In the genomic region with DNA sequence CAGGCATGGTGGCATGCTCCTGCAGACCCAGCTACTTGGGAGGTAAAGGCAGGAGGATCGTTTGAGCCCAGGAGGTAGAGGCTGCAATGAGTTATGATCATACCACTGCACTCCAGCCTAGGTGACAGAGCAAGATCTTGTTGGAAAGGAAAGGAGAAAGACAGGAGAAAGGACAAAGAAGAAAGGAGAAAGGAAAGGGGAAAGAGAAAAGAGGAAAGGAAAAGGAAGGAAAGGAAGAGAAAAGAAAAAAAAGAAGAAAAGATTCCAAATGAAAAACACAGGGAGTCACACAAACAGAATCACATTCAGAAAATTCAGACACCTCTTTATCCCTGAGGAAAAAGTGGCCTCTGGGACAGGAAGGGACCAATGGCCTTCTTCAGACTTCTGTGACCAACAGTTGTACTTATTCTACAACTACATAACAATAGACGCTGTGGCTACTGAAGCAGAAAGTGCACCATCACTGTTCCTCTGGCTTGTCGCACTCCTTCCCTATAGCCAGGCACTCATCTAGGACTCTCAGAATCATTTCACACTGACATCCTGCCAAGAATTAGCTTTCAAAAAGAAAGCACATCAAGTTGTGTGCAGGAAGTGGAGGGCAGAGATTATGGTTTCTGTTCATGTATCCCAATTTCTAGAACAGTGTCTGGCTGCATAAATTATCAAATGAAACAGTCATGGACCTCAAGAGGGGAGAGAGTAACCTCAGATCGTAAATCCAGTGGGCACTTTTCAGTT, we compare ENCODE assay signal across 10 cellular contexts. TPM values are rescaled to one million over a fixed set of nuclear protein-coding genes. Genes with fewer than 3 reads are reported as not detected.
DNase-seq lines count a peak whose midpoint lies in the region; ATAC-seq and TF ChIP-seq lines count a peak whose summit lies in the region.
"Had no signal": no experiment of that assay in that cellular context is flagged by ENCODE, and none has a peak within 500 bp of the region (broad histone marks: within the 10 kb centered on the region; RNA-seq: fewer than 3 reads in every experiment).

No MANE protein-coding gene starts in this region.

- H3K4me3 Mint-ChIP-seq in activated CD4-positive, alpha-beta memory T cell treated with anti-CD3 and anti-CD28 coated beads, Interleukin-2, amount 10 ng/mL, durations not matched to agents 7 days and 5 days: no peak overlapping the region

- H3K4me3 ChIP-seq in gastrocnemius medialis: no peak overlapping the region

- peaks cover 33% of the 10 kb centered on the region for H3K36me3 Mint-ChIP-seq in activated CD4-positive, alpha-beta memory T cell treated with anti-CD3 and anti-CD28 coated beads, Interleukin-2, amount 10 ng/mL, durations not matched to agents 7 days and 5 days (ENCODE audit: low read depth)

- H3K27me3 Mint-ChIP-seq in activated CD4-positive, alpha-beta memory T cell treated with anti-CD3 and anti-CD28 coated beads, Interleukin-2, amount 10 ng/mL, durations not matched to agents 7 days and 5 days: no peaks in the 10 kb centered on the region

- no peaks in the 10 kb centered on the region for H3K9me3 ChIP-seq in gastrocnemius medialis

- CTCF ChIA-PET in activated CD4-positive, alpha-beta memory T cell treated with anti-CD3 and anti-CD28 coated beads, Interleukin-2, amount 10 ng/mL, durations not matched to agents 7 days and 5 days (lab: Charles Lee): no interaction called here

- DNase-seq in stimulated activated CD4-positive, alpha-beta T cell treated with anti-CD3 and anti-CD28 coated beads, Interleukin-4, amount 100 ng/mL, for 24 hours: peak; percentile 30
- no peak for DNase-seq in stimulated activated CD4-positive, alpha-beta T cell treated with anti-CD3 and anti-CD28 coated beads, Interleukin-2, amount 100 ng/mL, for 48 hours
- DNase-seq in activated CD4-positive, alpha-beta memory T cell treated with anti-CD3 and anti-CD28 coated beads, Interleukin-2, amount 10 ng/mL, durations not matched to agents 7 days and 5 days: no peak
- DNase-seq in ureter (ENCODE audit: low spot score) (no peak), gastrocnemius medialis (no peak), foreskin melanocyte (no peak), dermis blood vessel endothelial cell (no peak)
- DNase-seq: EL, NCI-H187 treated with DMSO at 0.1 percent for 48 hours had no signal

- H3K27me3 ChIP-seq in gastrocnemius medialis: no peaks in the 10 kb centered on the region

- peaks cover 11 to 14% of the 10 kb centered on the region in 2 donors for H3K4me1 ChIP-seq in gastrocnemius medialis

- POLR2A ChIA-PET in activated CD4-positive, alpha-beta memory T cell treated with anti-CD3 and anti-CD28 coated beads, Interleukin-2, amount 10 ng/mL, durations not matched to agents 7 days and 5 days (lab: Charles Lee): interaction anchor here (1.5 to 9.9 kb wide), 2 partner anchors 9 to 23 kb away, joined by 4 to 149 read pairs; a partner anchor contains a TSS

- TF ChIP-seq POLR2A in gastrocnemius medialis (IDR thresholded peaks at IDR 0.05): no peak

- H3K36me3 ChIP-seq in gastrocnemius medialis: no peaks in the 10 kb centered on the region

- ATAC-seq in HG02970 (IDR thresholded peaks at IDR 0.05; ENCODE audit: low FRiP score, unreplicated experiment): peak; percentile 59
- ATAC-seq in gastrocnemius medialis: no peak

- in situ Hi-C loops in gastrocnemius medialis (cut with MboI; ENCODE audit: low sequenced_read_pairs in 4 of 4): no loop called here

- H3K27ac ChIP-seq in gastrocnemius medialis: no peak overlapping the region

- no peaks in the 10 kb centered on the region for H3K9me3 Mint-ChIP-seq in activated CD4-positive, alpha-beta memory T cell treated with anti-CD3 and anti-CD28 coated beads, Interleukin-2, amount 10 ng/mL, durations not matched to agents 7 days and 5 days

- TF ChIP-seq CTCF in gastrocnemius medialis (IDR thresholded peaks at IDR 0.05 in 4 of 5, conservative IDR thresholded peaks at IDR 0.05 in 1 of 5): no peak

- H3K27ac Mint-ChIP-seq in activated CD4-positive, alpha-beta memory T cell treated with anti-CD3 and anti-CD28 coated beads, Interleukin-2, amount 10 ng/mL, durations not matched to agents 7 days and 5 days: peak overlapping the region; percentile 70

- intact Hi-C loops in gastrocnemius medialis (cut with DNase I; ENCODE audit: low total_unique reads): loop anchor here (10.0 kb wide), 1 partner anchor 357 kb away; a partner anchor contains a TSS

- H3K4me1 Mint-ChIP-seq in activated CD4-positive, alpha-beta memory T cell treated with anti-CD3 and anti-CD28 coated beads, Interleukin-2, amount 10 ng/mL, durations not matched to agents 7 days and 5 days: peaks cover 76% of the 10 kb centered on the region

RNA-seq across cellular contexts. Expression of a gene that starts 5.9 kb away (rescaled TPM):
- 10 to 100 TPM; 24.8 to 25.3 TPM for total RNA-seq in activated CD4-positive, alpha-beta memory T cell treated with anti-CD3 and anti-CD28 coated beads, Interleukin-2, amount 10 ng/mL, durations not matched to agents 7 days and 5 days
- total RNA-seq in ureter (18.4 TPM), gastrocnemius medialis (10 to 100 TPM; 17.5 to 25.1 (median 21.7) TPM), dermis blood vessel endothelial cell (24.0 and 30.0 TPM in 2 replicates)

RNA-seq across cellular contexts. Expression of a gene that starts 20.1 kb away (rescaled TPM):
- 10 to 100 TPM; 80.6 to 86.7 TPM for total RNA-seq in activated CD4-positive, alpha-beta memory T cell treated with anti-CD3 and anti-CD28 coated beads, Interleukin-2, amount 10 ng/mL, durations not matched to agents 7 days and 5 days
- 48.8 TPM for total RNA-seq in ureter
- 10 to 100 TPM; 39.9 to 65.6 (median 56.9) TPM for total RNA-seq in gastrocnemius medialis
- total RNA-seq in dermis blood vessel endothelial cell: 70.3 and 71.8 TPM in 2 replicates
